20 cellular contexts compared by ENCODE assay signal in genomic region chr1:72568113-72568512, GRCh38.
DNase-seq lines count a peak whose midpoint lies in the region; ATAC-seq lines count a peak whose summit lies in the region.
"Had no signal": no experiment of that assay in that cellular context is flagged by ENCODE, and none has a peak within 500 bp of the region (broad histone marks: within the 10 kb centered on the region; RNA-seq: fewer than 3 reads in every experiment).

No MANE protein-coding gene starts in this region.

- H3K4me1 Mint-ChIP-seq in activated T-cell treated with anti-CD3 and anti-CD28 coated beads, Interleukin-2, amount 50 U/mL, for 72 hours (ENCODE audit: low read depth), result no peaks in the 10 kb centered on the region
- H3K4me1 Mint-ChIP-seq in activated T-cell treated with anti-CD3 and anti-CD28 coated beads, Interleukin-2, amount 50 U/mL, for 24 hours (ENCODE audit: low read depth), result no peaks in the 10 kb centered on the region
- no peaks in the 10 kb centered on the region for H3K4me1 Mint-ChIP-seq in activated CD8-positive, alpha-beta memory T cell treated with anti-CD3 and anti-CD28 coated beads, Interleukin-2, amount 10 ng/mL, durations not matched to agents 7 days and 5 days
- H3K4me1 Mint-ChIP-seq: activated naive CD8-positive, alpha-beta T cell treated with anti-CD3 and anti-CD28 coated beads, Interleukin-2, amount 10 ng/mL, durations not matched to agents 7 days and 5 days; CD4-positive, alpha-beta memory T cell; IgD-negative memory B cell; naive thymus-derived CD8-positive, alpha-beta T cell had no signal

- no peaks in the 10 kb centered on the region for H3K36me3 Mint-ChIP-seq in activated T-cell treated with anti-CD3 and anti-CD28 coated beads, Interleukin-2, amount 50 U/mL, for 72 hours (ENCODE audit: insufficient read depth in 2 of 2)
- no peaks in the 10 kb centered on the region for H3K36me3 Mint-ChIP-seq in activated T-cell treated with anti-CD3 and anti-CD28 coated beads, Interleukin-2, amount 50 U/mL, for 24 hours (ENCODE audit: low read depth)
- no peaks in the 10 kb centered on the region for H3K36me3 Mint-ChIP-seq in activated CD8-positive, alpha-beta memory T cell treated with anti-CD3 and anti-CD28 coated beads, Interleukin-2, amount 10 ng/mL, durations not matched to agents 7 days and 5 days
- H3K36me3 Mint-ChIP-seq: activated naive CD8-positive, alpha-beta T cell treated with anti-CD3 and anti-CD28 coated beads, Interleukin-2, amount 10 ng/mL, durations not matched to agents 7 days and 5 days; CD4-positive, alpha-beta memory T cell; IgD-negative memory B cell; naive thymus-derived CD8-positive, alpha-beta T cell had no signal

- no peaks in the 10 kb centered on the region for H3K27me3 Mint-ChIP-seq in activated T-cell treated with anti-CD3 and anti-CD28 coated beads, Interleukin-2, amount 50 U/mL, for 72 hours (ENCODE audit: low read depth)
- no peaks in the 10 kb centered on the region for H3K27me3 Mint-ChIP-seq in activated T-cell treated with anti-CD3 and anti-CD28 coated beads, Interleukin-2, amount 50 U/mL, for 24 hours
- H3K27me3 Mint-ChIP-seq in activated CD8-positive, alpha-beta memory T cell treated with anti-CD3 and anti-CD28 coated beads, Interleukin-2, amount 10 ng/mL, durations not matched to agents 7 days and 5 days, result no peaks in the 10 kb centered on the region
- H3K27me3 Mint-ChIP-seq: activated naive CD8-positive, alpha-beta T cell treated with anti-CD3 and anti-CD28 coated beads, Interleukin-2, amount 10 ng/mL, durations not matched to agents 7 days and 5 days; CD4-positive, alpha-beta memory T cell; IgD-negative memory B cell; naive thymus-derived CD8-positive, alpha-beta T cell had no signal

- peaks cover 0 to 3% of the 10 kb centered on the region in 2 donors for H3K9me3 Mint-ChIP-seq in activated T-cell treated with anti-CD3 and anti-CD28 coated beads, Interleukin-2, amount 50 U/mL, for 72 hours
- no peaks in the 10 kb centered on the region for H3K9me3 Mint-ChIP-seq in activated T-cell treated with anti-CD3 and anti-CD28 coated beads, Interleukin-2, amount 50 U/mL, for 24 hours
- H3K9me3 Mint-ChIP-seq in activated CD8-positive, alpha-beta memory T cell treated with anti-CD3 and anti-CD28 coated beads, Interleukin-2, amount 10 ng/mL, durations not matched to agents 7 days and 5 days (ENCODE audit: low read depth), result peaks cover 4% of the 10 kb centered on the region
- H3K9me3 Mint-ChIP-seq: activated naive CD8-positive, alpha-beta T cell treated with anti-CD3 and anti-CD28 coated beads, Interleukin-2, amount 10 ng/mL, durations not matched to agents 7 days and 5 days; IgD-negative memory B cell; T-helper 2 cell treated with Interferon-gamma antibody and Interleukin-4, amounts not matched to agents 5 μg/mL and 100 μg/mL, for 36 hours had no signal

- no peak overlapping the region for H3K4me3 Mint-ChIP-seq in activated T-cell treated with anti-CD3 and anti-CD28 coated beads, Interleukin-2, amount 50 U/mL, for 72 hours
- no peak overlapping the region for H3K4me3 Mint-ChIP-seq in activated T-cell treated with anti-CD3 and anti-CD28 coated beads, Interleukin-2, amount 50 U/mL, for 24 hours
- no peak overlapping the region for H3K4me3 Mint-ChIP-seq in activated CD8-positive, alpha-beta memory T cell treated with anti-CD3 and anti-CD28 coated beads, Interleukin-2, amount 10 ng/mL, durations not matched to agents 7 days and 5 days
- H3K4me3 Mint-ChIP-seq: activated naive CD8-positive, alpha-beta T cell treated with anti-CD3 and anti-CD28 coated beads, Interleukin-2, amount 10 ng/mL, durations not matched to agents 7 days and 5 days; CD4-positive, alpha-beta memory T cell; IgD-negative memory B cell; naive thymus-derived CD8-positive, alpha-beta T cell; T-helper 2 cell treated with Interferon-gamma antibody and Interleukin-4, amounts not matched to agents 5 μg/mL and 100 μg/mL, for 36 hours had no signal

- CTCF ChIA-PET in activated CD8-positive, alpha-beta memory T cell treated with anti-CD3 and anti-CD28 coated beads, Interleukin-2, amount 10 ng/mL, durations not matched to agents 7 days and 5 days (lab: Charles Lee), result interaction anchor here (1.0 kb wide), 1 partner anchor 17 kb away, joined by 3 read pairs; no protein-coding TSS in a partner anchor

- no peak for DNase-seq in activated T-cell treated with anti-CD3 and anti-CD28 coated beads, Interleukin-2, amount 50 U/mL, for 72 hours
- DNase-seq in activated T-cell treated with anti-CD3 and anti-CD28 coated beads, Interleukin-2, amount 50 U/mL, for 24 hours, result no peak
- DNase-seq in NCI-H2081 treated with DMSO at 0.1 percent for 48 hours (lab: John Stamatoyannopoulos, UW) (no peak), kidney glomerular epithelial cell (lab: John Stamatoyannopoulos, UW) (no peak), NCI-H1436 (lab: John Stamatoyannopoulos, UW) (no peak)
- DNase-seq in activated CD8-positive, alpha-beta memory T cell treated with anti-CD3 and anti-CD28 coated beads, Interleukin-2, amount 10 ng/mL, durations not matched to agents 7 days and 5 days, result no peak
- DNase-seq: activated naive CD8-positive, alpha-beta T cell treated with anti-CD3 and anti-CD28 coated beads, Interleukin-2, amount 10 ng/mL, durations not matched to agents 7 days and 5 days; CD4-positive, alpha-beta memory T cell; lower lobe of right lung; naive thymus-derived CD8-positive, alpha-beta T cell; NCI-H1092 treated with DMSO at 0.1 percent for 48 hours; NCI-H2227 treated with DMSO at 0.1 percent for 48 hours; SJCRH30; stimulated activated CD4-positive, alpha-beta T cell treated with anti-CD3 and anti-CD28 coated beads, Interleukin-12 subunit alpha, Interleukin-12 subunit beta, amount 100 ng/mL, for 4 hours had no signal

- ATAC-seq in activated T-cell treated with anti-CD3 and anti-CD28 coated beads, Interleukin-2, amount 50 U/mL, for 72 hours (replicated peaks in 1 of 2), result peak; percentile 13 to 22
- ATAC-seq in HG02642 (IDR thresholded peaks at IDR 0.05; ENCODE audit: poor library complexity, unreplicated experiment), result peak; percentile 56
- peak; percentile 75 for ATAC-seq in HG03521 (IDR thresholded peaks at IDR 0.05; ENCODE audit: unreplicated experiment)
- no peak for ATAC-seq in activated CD8-positive, alpha-beta memory T cell treated with anti-CD3 and anti-CD28 coated beads, Interleukin-2, amount 10 ng/mL, durations not matched to agents 7 days and 5 days
- ATAC-seq: A549; GM12878; lower lobe of right lung; naive thymus-derived CD8-positive, alpha-beta T cell had no signal

- H3K27ac Mint-ChIP-seq in activated T-cell treated with anti-CD3 and anti-CD28 coated beads, Interleukin-2, amount 50 U/mL, for 72 hours, result no peak overlapping the region
- no peak overlapping the region for H3K27ac Mint-ChIP-seq in activated T-cell treated with anti-CD3 and anti-CD28 coated beads, Interleukin-2, amount 50 U/mL, for 24 hours
- H3K27ac Mint-ChIP-seq in activated CD8-positive, alpha-beta memory T cell treated with anti-CD3 and anti-CD28 coated beads, Interleukin-2, amount 10 ng/mL, durations not matched to agents 7 days and 5 days, result no peak overlapping the region
- H3K27ac Mint-ChIP-seq: activated naive CD8-positive, alpha-beta T cell treated with anti-CD3 and anti-CD28 coated beads, Interleukin-2, amount 10 ng/mL, durations not matched to agents 7 days and 5 days; CD4-positive, alpha-beta memory T cell; IgD-negative memory B cell; naive thymus-derived CD8-positive, alpha-beta T cell; T-helper 2 cell treated with Interferon-gamma antibody and Interleukin-4, amounts not matched to agents 5 μg/mL and 100 μg/mL, for 36 hours had no signal
